Comparison of ENCODE assay signal across 12 cellular contexts in the genomic region with DNA sequence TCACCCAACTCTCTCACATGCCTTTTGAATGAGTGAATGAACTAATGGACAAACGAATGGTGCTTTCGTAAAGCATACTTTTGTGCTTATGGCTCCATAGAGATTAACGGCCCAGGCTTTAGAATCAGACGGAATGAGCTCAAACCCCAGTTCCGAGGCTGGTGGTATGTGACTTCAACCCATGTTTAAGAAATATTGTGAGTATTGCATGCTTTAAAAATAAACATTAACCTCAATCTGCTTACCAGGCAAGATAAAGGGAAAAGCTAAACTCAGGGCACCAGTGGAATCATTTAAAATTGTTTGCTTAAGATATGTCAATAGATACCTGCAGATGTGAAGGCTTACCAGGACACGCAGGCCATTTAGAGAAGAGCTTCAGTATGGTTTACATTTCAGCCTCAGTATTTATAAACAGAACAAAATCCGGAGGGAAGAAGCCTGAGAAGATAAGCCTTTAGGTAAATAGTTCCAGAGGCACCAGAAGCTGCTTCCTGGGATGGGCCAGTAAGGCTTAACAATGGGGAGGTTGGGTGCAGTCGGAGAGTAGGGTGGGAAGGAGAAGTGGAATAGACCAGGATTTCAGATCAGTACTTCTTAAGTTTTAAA.
DNase-seq lines count a peak whose midpoint lies in the region; ATAC-seq, FAIRE-seq and TF ChIP-seq lines count a peak whose summit lies in the region.
"Had no signal": no experiment of that assay in that cellular context is flagged by ENCODE, and none has a peak within 500 bp of the region (broad histone marks: within the 10 kb centered on the region; RNA-seq: fewer than 3 reads in every experiment).

No MANE protein-coding gene starts in this region.

- CTCF ChIA-PET in A549 (lab: Yijun Ruan, JAX) = no interaction called here

- TF ChIP-seq EP300 in A549 (IDR thresholded peaks at IDR 0.05) = no peak

- FAIRE-seq in A549 (lab: Jason Lieb, UNC) = no peak

- TF ChIP-seq RAD21 in A549 (conservative IDR thresholded peaks at IDR 0.05 in 1 of 2, IDR thresholded peaks at IDR 0.05 in 1 of 2) = no peak

- POLR2A ChIA-PET in A549 (lab: Yijun Ruan, JAX) = no interaction called here

- DNase-seq in A549 (ENCODE audit: low read depth in 1 of 2, low spot score in 1 of 2) (peak in 1 of 2 experiments; percentile 51), Daoy (ENCODE audit: low read depth) (peak; percentile 72), NCI-H82 treated with DMSO at 0.1 percent for 48 hours (lab: John Stamatoyannopoulos, UW; ENCODE audit: unreplicated experiment) (peak; percentile 49), fibroblast of villous mesenchyme (ENCODE audit: low read depth) (peak; percentile 99), NCI-H2196 treated with DMSO at 0.1 percent for 48 hours (lab: John Stamatoyannopoulos, UW; ENCODE audit: unreplicated experiment) (no peak), NCI-H1417 treated with DMSO at 0.1 percent for 48 hours (lab: John Stamatoyannopoulos, UW) (no peak)
- DNase-seq: activated naive CD4-positive, alpha-beta T cell treated with Interleukin-2 at 50 U/mL for 16 hours; foreskin melanocyte; stimulated activated CD4-positive, alpha-beta T cell treated with anti-CD3 and anti-CD28 coated beads, Interleukin-4, amount 100 ng/mL, for 24 hours; thyroid gland had no signal

- 20% methylated on average over 8 of the region's 8 CpGs for WGBS in A549 (ENCODE audit: missing lambda C conversion rate)

- TF ChIP-seq POLR2A in A549 (IDR thresholded peaks at IDR 0.05; ENCODE audit: low read length) = no peak

- TF ChIP-seq CTCF in A549 (IDR thresholded peaks at IDR 0.05) = no peak
- TF ChIP-seq CTCF in fibroblast of villous mesenchyme (IDR thresholded peaks at IDR 0.05; ENCODE audit: insufficient read depth, low read depth, low read length) = no peak

- H3K9me3 ChIP-seq in A549 = no peaks in the 10 kb centered on the region
- H3K9me3 ChIP-seq: thyroid gland had no signal

- no peaks in the 10 kb centered on the region for H3K4me1 ChIP-seq in A549
- H3K4me1 ChIP-seq: thyroid gland had no signal

- H3K4me3 ChIP-seq in A549 (no peak overlapping the region), fibroblast of villous mesenchyme (ENCODE audit: low read depth, low read length) (no peak overlapping the region)
- H3K4me3 ChIP-seq: thyroid gland had no signal

- peak in 1 of 2 experiments; percentile 48; a peak in 2 of 6 replicates for ATAC-seq in A549
- no peak for ATAC-seq in esophagus mucosa
- ATAC-seq in GM21825 (IDR thresholded peaks at IDR 0.05; ENCODE audit: unreplicated experiment) = no peak

- H3K27ac ChIP-seq in A549 = no peak overlapping the region
- H3K27ac ChIP-seq: thyroid gland had no signal

- peak overlapping the region; percentile 25; the same call in 2 of the 3 replicates for H3K4me2 ChIP-seq in A549

TF ChIP-seq in A549, 52 proteins besides CTCF, POLR2A, EP300 and RAD21:
- TF ChIP-seq CBX8 (IDR thresholded peaks at IDR 0.05) (no peak), NR3C1 (IDR thresholded peaks at IDR 0.05) (no peak), JUNB (IDR thresholded peaks at IDR 0.05) (no peak)
- TF ChIP-seq, protein P1, sequence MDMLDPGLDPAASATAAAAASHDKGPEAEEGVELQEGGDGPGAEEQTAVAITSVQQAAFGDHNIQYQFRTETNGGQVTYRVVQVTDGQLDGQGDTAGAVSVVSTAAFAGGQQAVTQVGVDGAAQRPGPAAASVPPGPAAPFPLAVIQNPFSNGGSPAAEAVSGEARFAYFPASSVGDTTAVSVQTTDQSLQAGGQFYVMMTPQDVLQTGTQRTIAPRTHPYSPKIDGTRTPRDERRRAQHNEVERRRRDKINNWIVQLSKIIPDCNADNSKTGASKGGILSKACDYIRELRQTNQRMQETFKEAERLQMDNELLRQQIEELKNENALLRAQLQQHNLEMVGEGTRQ (IDR thresholded peaks at IDR 0.05) = no peak

Comparison
In these comparisons a context has a peak if more than half of its experiments do, and no peak if none do; other contexts are left out.
1. DNase-seq: peak in Daoy (single experiment), NCI-H82 treated with DMSO at 0.1 percent for 48 hours (single experiment) and fibroblast of villous mesenchyme (single experiment); none in NCI-H2196 treated with DMSO at 0.1 percent for 48 hours (single experiment) and NCI-H1417 treated with DMSO at 0.1 percent for 48 hours (single experiment).